ENCODE assay signal across 7 cellular contexts in genomic region chr3:122382888-122383666, GRCh38. TPM values are rescaled to one million over a fixed set of nuclear protein-coding genes. Genes with fewer than 3 reads are reported as not detected.
DNase-seq lines count a peak whose midpoint lies in the region; ATAC-seq, FAIRE-seq and TF ChIP-seq lines count a peak whose summit lies in the region.

Gene MIX23 (minus strand): TSS chr3:122383231. CDS start chr3:122383224, 7 bp downstream.

- 1% methylated on average over 29 of the region's 31 CpGs for WGBS in mammary epithelial cell (ENCODE audit: low coverage, missing lambda C conversion rate)
- 0 to 1% (median 0%) methylated on average over 31 of the region's 31 CpGs for WGBS in small intestine, 3 donors

- ATAC-seq in GM18508 (IDR thresholded peaks at IDR 0.05; ENCODE audit: insufficient read depth, unreplicated experiment) (peak; percentile 27), HG03139 (IDR thresholded peaks at IDR 0.05; ENCODE audit: unreplicated experiment) (peak; percentile 33)

- BruUV-seq in mammary epithelial cell (replicated peaks; lab: Mats Ljungman, UMichigan): no TSS peak

- no peak for TF ChIP-seq CTCF in WI38 (IDR thresholded peaks at IDR 0.05; ENCODE audit: low read depth, low read length)
- no peak for TF ChIP-seq CTCF in mammary epithelial cell (conservative IDR thresholded peaks at IDR 0.05 in 1 of 2, IDR thresholded peaks at IDR 0.05 in 1 of 2; ENCODE audit: extremely low read depth in 1 of 2, insufficient read depth in 1 of 2, low read depth in 1 of 2, low read length in 2 of 2)

- H4K20me1 ChIP-seq in mammary epithelial cell (ENCODE audit: insufficient read depth, low read length): no peaks in the 10 kb centered on the region

- peaks cover 82% of the 10 kb centered on the region for H3K79me2 ChIP-seq in mammary epithelial cell (ENCODE audit: insufficient read depth, low read length)

- H3K9me3 ChIP-seq in mammary epithelial cell (replicated peaks; ENCODE audit: insufficient read depth, low read length) (no peaks in the 10 kb centered on the region), small intestine (ENCODE audit: control insufficient read depth, low read depth) (no peaks in the 10 kb centered on the region)

- H3K27ac ChIP-seq in mammary epithelial cell (ENCODE audit: insufficient read depth, low read depth, low read length) (peak within 1 kb of the TSS; percentile 84), small intestine (ENCODE audit: low read depth in 1 of 2, low read length in 1 of 2) (peak within 1 kb of the TSS; percentile 85 to 94)

- H3K4me1 ChIP-seq in mammary epithelial cell (ENCODE audit: insufficient read depth, low read length): peaks cover 17% of the 10 kb centered on the region
- peaks cover 0 to 2% of the 10 kb centered on the region in 2 donors for H3K4me1 ChIP-seq in small intestine (ENCODE audit: control insufficient read depth in 2 of 2, insufficient read depth in 1 of 2, low read depth in 1 of 2, low read length in 1 of 2)

- CTCF ChIA-PET in mammary epithelial cell (lab: Charles Lee; ENCODE audit: low non-redundant PET): interaction anchor here (0.6 to 1.6 kb wide), 2 partner anchors 10 to 553 kb away, joined by 3 to 8 read pairs; no protein-coding TSS in a partner anchor

- peak within 1 kb of the TSS; percentile 87 for H3K9ac ChIP-seq in mammary epithelial cell (ENCODE audit: insufficient read depth, low read length)

- no peak for FAIRE-seq in small intestine (lab: Jason Lieb, UNC)

- peak within 1 kb of the TSS; percentile 96 for H2AFZ ChIP-seq in mammary epithelial cell (ENCODE audit: low read depth, low read length)

- dilution Hi-C loops in mammary epithelial cell (cut with HindIII; ENCODE audit: low sequenced_read_pairs): no loop called here

- in situ Hi-C loops in mammary epithelial cell (cut with MboI; ENCODE audit: low sequenced_read_pairs in 2 of 2): no loop called here

- H3K36me3 ChIP-seq in mammary epithelial cell (ENCODE audit: insufficient read depth, low read length) (peaks cover 8% of the 10 kb centered on the region), small intestine (ENCODE audit: control insufficient read depth in 2 of 2, insufficient read depth in 2 of 2, low read length in 2 of 2) (no peaks in the 10 kb centered on the region)

- DNase-seq in NCI-H226: peak; percentile 58
- peak; percentile 81 for DNase-seq in mammary epithelial cell
- DNase-seq in iPS-NIHi11 (ENCODE audit: low spot score): peak; percentile 87
- DNase-seq in small intestine: peak; percentile 90

- peak within 1 kb of the TSS; percentile 96 for H3K4me2 ChIP-seq in mammary epithelial cell (ENCODE audit: insufficient read depth, low read depth, low read length)

- intact Hi-C loops in mammary epithelial cell (cut with micrococcal nuclease): loop anchor here (5.0 kb wide), 1 partner anchor 279 kb away; no protein-coding TSS in a partner anchor

- H3K27me3 ChIP-seq in mammary epithelial cell (ENCODE audit: insufficient read depth, low read length): no peaks in the 10 kb centered on the region
- H3K27me3 ChIP-seq in small intestine (ENCODE audit: control insufficient read depth in 2 of 2, insufficient read depth in 2 of 2, low read length in 2 of 2): no peaks in the 10 kb centered on the region

- peak within 1 kb of the TSS; percentile 96 for H3K4me3 ChIP-seq in WI38 (ENCODE audit: low read depth, low read length)
- H3K4me3 ChIP-seq in mammary epithelial cell (replicated peaks in 1 of 3; ENCODE audit: insufficient read depth in 1 of 3, low read depth in 2 of 3, low read length in 3 of 3): peak within 1 kb of the TSS; percentile 64 to 87 (median 78)
- H3K4me3 ChIP-seq in small intestine (ENCODE audit: low read depth in 1 of 2, low read length in 2 of 2): peak within 1 kb of the TSS; percentile 81 to 83

RNA-seq across cellular contexts. Expression of gene MIX23, which starts in this region (rescaled TPM):
- 10 to 100 TPM; 13.2 to 42.1 TPM for total RNA-seq in mammary epithelial cell
- polyA plus RNA-seq in mammary epithelial cell (16.0 TPM), small intestine (10 to 100 TPM; 29.2 to 53.0 (median 45.9) TPM)
- not detected for polyA minus RNA-seq in mammary epithelial cell

Comparison
In these comparisons a context has a peak if more than half of its experiments do, and no peak if none do; other contexts are left out.
1. Peak in every context shown above with its lines: DNase-seq, ATAC-seq, H3K4me3 ChIP-seq and H3K27ac ChIP-seq.